In the genomic region with DNA sequence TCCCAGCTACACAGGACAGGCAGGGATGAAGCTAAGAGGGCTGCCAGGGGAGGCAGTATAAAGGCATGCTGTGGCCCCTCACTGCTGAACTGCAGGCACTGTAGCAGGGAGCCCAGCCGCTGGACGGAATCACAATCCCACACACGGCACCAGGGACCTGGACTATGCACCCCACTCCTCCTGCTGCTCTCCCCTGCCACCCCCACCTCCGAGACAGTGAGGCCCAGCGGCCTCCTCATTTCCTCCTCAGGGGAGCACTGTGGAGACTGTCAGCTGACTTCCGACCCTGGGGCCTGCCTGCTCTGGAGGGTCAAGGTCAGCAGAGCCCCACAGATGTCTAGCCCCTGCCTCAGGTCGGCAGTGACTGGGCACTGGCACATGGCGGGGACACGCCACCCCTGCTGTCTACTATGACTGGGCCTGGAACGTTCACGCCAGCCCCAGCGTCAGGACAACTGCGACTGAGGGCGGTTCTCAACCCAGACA, we compare ENCODE assay signal across 1 cellular context.
TF ChIP-seq lines count a peak whose summit lies in the region.

No MANE protein-coding gene starts in this region.

TF ChIP-seq in HepG2, 621 proteins besides CTCF, POLR2A, EP300 and RAD21 (continued from another document and continues in another):
- TF ChIP-seq SMYD3 (CRISPR knock-in tag; IDR thresholded peaks at IDR 0.05) (no peak), CBX1 (IDR thresholded peaks at IDR 0.05; ENCODE audit: low read depth) (no peak), ZNF616 (CRISPR knock-in tag; IDR thresholded peaks at IDR 0.05; ENCODE audit: low read depth) (no peak), NRL (CRISPR knock-in tag; IDR thresholded peaks at IDR 0.05; ENCODE audit: borderline replicate concordance) (no peak), HOXA9 (CRISPR knock-in tag; IDR thresholded peaks at IDR 0.05; ENCODE audit: borderline replicate concordance) (no peak), MAFK (conservative IDR thresholded peaks at IDR 0.05 in 1 of 2, IDR thresholded peaks at IDR 0.05 in 1 of 2; ENCODE audit: low read length in 2 of 2) (no peak), HNF1B (CRISPR knock-in tag; IDR thresholded peaks at IDR 0.05) (0 out of 2 replicates have a peak, but pooled peaks have one; percentile 47), ZBTB42 (CRISPR knock-in tag; IDR thresholded peaks at IDR 0.05) (0 out of 2 replicates have a peak, but pooled peaks have one; percentile 48), ZNF549 (CRISPR knock-in tag; IDR thresholded peaks at IDR 0.05) (no peak), MEIS2 (CRISPR knock-in tag; IDR thresholded peaks at IDR 0.05) (no peak), ZNF329 (CRISPR knock-in tag; IDR thresholded peaks at IDR 0.05; ENCODE audit: low read depth) (no peak), NR2C2 (CRISPR knock-in tag; IDR thresholded peaks at IDR 0.05; ENCODE audit: borderline replicate concordance) (peak; percentile 82), DDIT3 (CRISPR knock-in tag; IDR thresholded peaks at IDR 0.05) (no peak), KDM2A (CRISPR knock-in tag; IDR thresholded peaks at IDR 0.05; ENCODE audit: borderline replicate concordance, low read depth) (no peak; the same call in 1 of the 2 replicates), DMAP1 (CRISPR knock-in tag; IDR thresholded peaks at IDR 0.05) (peak; percentile 45; the same call in 1 of the 2 replicates), HMG20A (CRISPR knock-in tag; IDR thresholded peaks at IDR 0.05; ENCODE audit: borderline replicate concordance) (no peak), YEATS2 (CRISPR knock-in tag; IDR thresholded peaks at IDR 0.05; ENCODE audit: borderline replicate concordance) (0 out of 2 replicates have a peak, but pooled peaks have one; percentile 16), ZNF292 (CRISPR knock-in tag; IDR thresholded peaks at IDR 0.05; ENCODE audit: borderline replicate concordance, low read depth) (0 out of 2 replicates have a peak, but pooled peaks have one; percentile 68), ZBTB33 (CRISPR knock-in tag; IDR thresholded peaks at IDR 0.05) (peak; percentile 80), ZNF574 (CRISPR knock-in tag; IDR thresholded peaks at IDR 0.05) (no peak), ZSCAN31 (CRISPR knock-in tag; IDR thresholded peaks at IDR 0.05; ENCODE audit: low read depth) (no peak; the same call in 1 of the 2 replicates), ZFP82 (CRISPR knock-in tag; IDR thresholded peaks at IDR 0.05; ENCODE audit: borderline replicate concordance) (no peak), SPEN (CRISPR knock-in tag; IDR thresholded peaks at IDR 0.05; ENCODE audit: low read depth) (peak; percentile 57; the same call in 1 of the 2 replicates), HNRNPUL1 (IDR thresholded peaks at IDR 0.05; ENCODE audit: low read depth, low read length) (no peak), ZNF7 (CRISPR knock-in tag; IDR thresholded peaks at IDR 0.05) (no peak), GLI4 (CRISPR knock-in tag; IDR thresholded peaks at IDR 0.05; ENCODE audit: borderline replicate concordance) (no peak), ZNF639 (CRISPR knock-in tag; conservative IDR thresholded peaks at IDR 0.05) (no peak), SMAD9 (CRISPR knock-in tag; IDR thresholded peaks at IDR 0.05) (no peak), ZNF839 (CRISPR knock-in tag; IDR thresholded peaks at IDR 0.05; ENCODE audit: borderline replicate concordance) (no peak)
- TF ChIP-seq, protein P1, sequence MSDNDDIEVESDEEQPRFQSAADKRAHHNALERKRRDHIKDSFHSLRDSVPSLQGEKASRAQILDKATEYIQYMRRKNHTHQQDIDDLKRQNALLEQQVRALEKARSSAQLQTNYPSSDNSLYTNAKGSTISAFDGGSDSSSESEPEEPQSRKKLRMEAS (IDR thresholded peaks at IDR 0.05): no peak
- TF ChIP-seq, protein P2, sequence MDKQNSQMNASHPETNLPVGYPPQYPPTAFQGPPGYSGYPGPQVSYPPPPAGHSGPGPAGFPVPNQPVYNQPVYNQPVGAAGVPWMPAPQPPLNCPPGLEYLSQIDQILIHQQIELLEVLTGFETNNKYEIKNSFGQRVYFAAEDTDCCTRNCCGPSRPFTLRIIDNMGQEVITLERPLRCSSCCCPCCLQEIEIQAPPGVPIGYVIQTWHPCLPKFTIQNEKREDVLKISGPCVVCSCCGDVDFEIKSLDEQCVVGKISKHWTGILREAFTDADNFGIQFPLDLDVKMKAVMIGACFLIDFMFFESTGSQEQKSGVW (CRISPR knock-in tag; IDR thresholded peaks at IDR 0.05; ENCODE audit: borderline replicate concordance): no peak
- TF ChIP-seq, protein P3, sequence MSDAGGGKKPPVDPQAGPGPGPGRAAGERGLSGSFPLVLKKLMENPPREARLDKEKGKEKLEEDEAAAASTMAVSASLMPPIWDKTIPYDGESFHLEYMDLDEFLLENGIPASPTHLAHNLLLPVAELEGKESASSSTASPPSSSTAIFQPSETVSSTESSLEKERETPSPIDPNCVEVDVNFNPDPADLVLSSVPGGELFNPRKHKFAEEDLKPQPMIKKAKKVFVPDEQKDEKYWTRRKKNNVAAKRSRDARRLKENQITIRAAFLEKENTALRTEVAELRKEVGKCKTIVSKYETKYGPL (CRISPR knock-in tag; IDR thresholded peaks at IDR 0.05): no peak
- TF ChIP-seq, protein P4, sequence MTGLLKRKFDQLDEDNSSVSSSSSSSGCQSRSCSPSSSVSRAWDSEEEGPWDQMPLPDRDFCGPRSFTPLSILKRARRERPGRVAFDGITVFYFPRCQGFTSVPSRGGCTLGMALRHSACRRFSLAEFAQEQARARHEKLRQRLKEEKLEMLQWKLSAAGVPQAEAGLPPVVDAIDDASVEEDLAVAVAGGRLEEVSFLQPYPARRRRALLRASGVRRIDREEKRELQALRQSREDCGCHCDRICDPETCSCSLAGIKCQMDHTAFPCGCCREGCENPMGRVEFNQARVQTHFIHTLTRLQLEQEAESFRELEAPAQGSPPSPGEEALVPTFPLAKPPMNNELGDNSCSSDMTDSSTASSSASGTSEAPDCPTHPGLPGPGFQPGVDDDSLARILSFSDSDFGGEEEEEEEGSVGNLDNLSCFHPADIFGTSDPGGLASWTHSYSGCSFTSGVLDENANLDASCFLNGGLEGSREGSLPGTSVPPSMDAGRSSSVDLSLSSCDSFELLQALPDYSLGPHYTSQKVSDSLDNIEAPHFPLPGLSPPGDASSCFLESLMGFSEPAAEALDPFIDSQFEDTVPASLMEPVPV (CRISPR knock-in tag; IDR thresholded peaks at IDR 0.05): no peak
- TF ChIP-seq, protein P5, sequence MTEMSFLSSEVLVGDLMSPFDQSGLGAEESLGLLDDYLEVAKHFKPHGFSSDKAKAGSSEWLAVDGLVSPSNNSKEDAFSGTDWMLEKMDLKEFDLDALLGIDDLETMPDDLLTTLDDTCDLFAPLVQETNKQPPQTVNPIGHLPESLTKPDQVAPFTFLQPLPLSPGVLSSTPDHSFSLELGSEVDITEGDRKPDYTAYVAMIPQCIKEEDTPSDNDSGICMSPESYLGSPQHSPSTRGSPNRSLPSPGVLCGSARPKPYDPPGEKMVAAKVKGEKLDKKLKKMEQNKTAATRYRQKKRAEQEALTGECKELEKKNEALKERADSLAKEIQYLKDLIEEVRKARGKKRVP (CRISPR knock-in tag; IDR thresholded peaks at IDR 0.05): no peak
- TF ChIP-seq, protein P6, sequence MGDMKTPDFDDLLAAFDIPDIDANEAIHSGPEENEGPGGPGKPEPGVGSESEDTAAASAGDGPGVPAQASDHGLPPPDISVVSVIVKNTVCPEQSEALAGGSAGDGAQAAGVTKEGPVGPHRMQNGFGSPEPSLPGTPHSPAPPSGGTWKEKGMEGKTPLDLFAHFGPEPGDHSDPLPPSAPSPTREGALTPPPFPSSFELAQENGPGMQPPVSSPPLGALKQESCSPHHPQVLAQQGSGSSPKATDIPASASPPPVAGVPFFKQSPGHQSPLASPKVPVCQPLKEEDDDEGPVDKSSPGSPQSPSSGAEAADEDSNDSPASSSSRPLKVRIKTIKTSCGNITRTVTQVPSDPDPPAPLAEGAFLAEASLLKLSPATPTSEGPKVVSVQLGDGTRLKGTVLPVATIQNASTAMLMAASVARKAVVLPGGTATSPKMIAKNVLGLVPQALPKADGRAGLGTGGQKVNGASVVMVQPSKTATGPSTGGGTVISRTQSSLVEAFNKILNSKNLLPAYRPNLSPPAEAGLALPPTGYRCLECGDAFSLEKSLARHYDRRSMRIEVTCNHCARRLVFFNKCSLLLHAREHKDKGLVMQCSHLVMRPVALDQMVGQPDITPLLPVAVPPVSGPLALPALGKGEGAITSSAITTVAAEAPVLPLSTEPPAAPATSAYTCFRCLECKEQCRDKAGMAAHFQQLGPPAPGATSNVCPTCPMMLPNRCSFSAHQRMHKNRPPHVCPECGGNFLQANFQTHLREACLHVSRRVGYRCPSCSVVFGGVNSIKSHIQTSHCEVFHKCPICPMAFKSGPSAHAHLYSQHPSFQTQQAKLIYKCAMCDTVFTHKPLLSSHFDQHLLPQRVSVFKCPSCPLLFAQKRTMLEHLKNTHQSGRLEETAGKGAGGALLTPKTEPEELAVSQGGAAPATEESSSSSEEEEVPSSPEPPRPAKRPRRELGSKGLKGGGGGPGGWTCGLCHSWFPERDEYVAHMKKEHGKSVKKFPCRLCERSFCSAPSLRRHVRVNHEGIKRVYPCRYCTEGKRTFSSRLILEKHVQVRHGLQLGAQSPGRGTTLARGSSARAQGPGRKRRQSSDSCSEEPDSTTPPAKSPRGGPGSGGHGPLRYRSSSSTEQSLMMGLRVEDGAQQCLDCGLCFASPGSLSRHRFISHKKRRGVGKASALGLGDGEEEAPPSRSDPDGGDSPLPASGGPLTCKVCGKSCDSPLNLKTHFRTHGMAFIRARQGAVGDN (CRISPR knock-in tag; IDR thresholded peaks at IDR 0.05): peak; percentile 89
- TF ChIP-seq, protein P7, sequence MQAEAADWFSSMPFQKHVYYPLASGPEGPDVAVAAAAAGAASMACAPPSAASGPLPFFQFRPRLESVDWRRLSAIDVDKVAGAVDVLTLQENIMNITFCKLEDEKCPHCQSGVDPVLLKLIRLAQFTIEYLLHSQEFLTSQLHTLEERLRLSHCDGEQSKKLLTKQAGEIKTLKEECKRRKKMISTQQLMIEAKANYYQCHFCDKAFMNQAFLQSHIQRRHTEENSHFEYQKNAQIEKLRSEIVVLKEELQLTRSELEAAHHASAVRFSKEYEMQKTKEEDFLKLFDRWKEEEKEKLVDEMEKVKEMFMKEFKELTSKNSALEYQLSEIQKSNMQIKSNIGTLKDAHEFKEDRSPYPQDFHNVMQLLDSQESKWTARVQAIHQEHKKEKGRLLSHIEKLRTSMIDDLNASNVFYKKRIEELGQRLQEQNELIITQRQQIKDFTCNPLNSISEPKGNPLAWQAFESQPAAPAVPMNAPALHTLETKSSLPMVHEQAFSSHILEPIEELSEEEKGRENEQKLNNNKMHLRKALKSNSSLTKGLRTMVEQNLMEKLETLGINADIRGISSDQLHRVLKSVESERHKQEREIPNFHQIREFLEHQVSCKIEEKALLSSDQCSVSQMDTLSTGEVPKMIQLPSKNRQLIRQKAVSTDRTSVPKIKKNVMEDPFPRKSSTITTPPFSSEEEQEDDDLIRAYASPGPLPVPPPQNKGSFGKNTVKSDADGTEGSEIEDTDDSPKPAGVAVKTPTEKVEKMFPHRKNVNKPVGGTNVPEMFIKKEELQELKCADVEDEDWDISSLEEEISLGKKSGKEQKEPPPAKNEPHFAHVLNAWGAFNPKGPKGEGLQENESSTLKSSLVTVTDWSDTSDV (CRISPR knock-in tag; IDR thresholded peaks at IDR 0.05): 0 out of 2 replicates have a peak, but pooled peaks have one; percentile 71
